In genomic region chr2:44280869-44281268, GRCh38 we compare ENCODE assay signal across 11 cellular contexts. TPM values are rescaled to one million over a fixed set of nuclear protein-coding genes. Genes with fewer than 3 reads are reported as not detected.
"Had no signal": no experiment of that assay in that cellular context is flagged by ENCODE, and none has a peak within 500 bp of the region (broad histone marks: within the 10 kb centered on the region; RNA-seq: fewer than 3 reads in every experiment).

No MANE protein-coding gene starts in this region.

- H3K9ac ChIP-seq: GM23248 had no signal

- H3K9me3 ChIP-seq: HAP-1 had no signal

- ATAC-seq: GM23338, HCT116 had no signal

- DNase-seq: GM23248, GOT3, H7, H9, HCEC 1CT, HFFc6 had no signal

- H3K27ac ChIP-seq: GM23248 had no signal

- H3K36me3 ChIP-seq: HAP-1 had no signal

- FAIRE-seq: H1, H54 had no signal

- H3K4me3 ChIP-seq: GM23248, GM23338, HAP-1 had no signal

- H2AFZ ChIP-seq: GM23248, GM23338 had no signal

- H3K4me2 ChIP-seq: GM23338 had no signal

- H3K4me1 ChIP-seq: HAP-1 had no signal

RNA-seq across cellular contexts. Expression of gene SLC3A1, which starts 5.6 kb away (rescaled TPM):
- total RNA-seq: GM23248, H1, H7 had no signal
- polyA plus RNA-seq: H1 had no signal
